In the genomic region with DNA sequence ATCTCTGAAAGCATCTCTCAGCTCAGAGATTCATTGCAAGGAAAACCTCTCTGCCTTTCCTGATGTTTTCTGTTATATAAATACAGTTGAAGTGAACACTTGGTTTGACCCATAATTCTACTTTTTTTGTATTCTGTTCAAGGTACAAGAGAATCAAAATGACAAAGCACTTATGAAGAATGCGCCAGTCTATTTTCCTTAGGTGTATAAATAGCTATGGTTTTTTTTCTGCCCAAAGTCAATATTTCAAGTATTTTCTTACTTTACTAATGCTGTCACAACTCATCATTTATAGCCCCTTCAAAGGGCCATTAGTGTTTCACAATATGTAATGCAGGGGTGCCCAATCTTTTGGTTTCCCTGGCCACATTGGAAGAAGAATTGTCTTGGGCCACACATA, we compare ENCODE assay signal across 15 cellular contexts.
A peak's percentile ranks its signal among the peaks of the same experiment; 100 is the strongest.
DNase-seq lines count a peak whose midpoint lies in the region; ATAC-seq, FAIRE-seq and TF ChIP-seq lines count a peak whose summit lies in the region.
"Had no signal": no experiment of that assay in that cellular context is flagged by ENCODE, and none has a peak within 500 bp of the region (broad histone marks: within the 10 kb centered on the region; RNA-seq: fewer than 3 reads in every experiment).

No MANE protein-coding gene starts in this region.

- no peak overlapping the region for H2BK15ac ChIP-seq in IMR-90 (ENCODE audit: low read depth, low read length)

- dilution Hi-C loops in IMR-90 (cut with HindIII; ENCODE audit: low sequenced_read_pairs, unreplicated experiment), result no loop called here

- H2AK9ac ChIP-seq in IMR-90 (replicated peaks; ENCODE audit: low read depth, low read length, poor library complexity), result no peak overlapping the region

- BruUV-seq in IMR-90 (replicated peaks; lab: Mats Ljungman, UMichigan), result no TSS peak

- no peak overlapping the region for H2AK5ac ChIP-seq in IMR-90 (ENCODE audit: low read depth, low read length)

- H3K4ac ChIP-seq in IMR-90 (ENCODE audit: low read depth, low read length), result peak overlapping the region; percentile 26; the same call in 1 of the 2 replicates

- TF ChIP-seq EP300 in A549 (IDR thresholded peaks at IDR 0.05) (no peak), gastroesophageal sphincter (IDR thresholded peaks at IDR 0.05) (no peak)

- H3K18ac ChIP-seq in IMR-90 (ENCODE audit: low read depth, low read length), result no peak overlapping the region

- H3K27ac Mint-ChIP-seq in osteocyte (ENCODE audit: unreplicated experiment), result peak overlapping the region; percentile 91
- H3K27ac Mint-ChIP-seq: CD14-positive monocyte had no signal

- no peaks in the 10 kb centered on the region for H3K9me1 ChIP-seq in IMR-90 (ENCODE audit: insufficient read depth, low read length)

- no peak overlapping the region for H2BK20ac ChIP-seq in IMR-90 (ENCODE audit: low read depth, low read length)

- in situ Hi-C loops in IMR-90 (cut with MboI; ENCODE audit: low sequenced_read_pairs), result no loop called here

- H2BK120ac ChIP-seq in IMR-90 (ENCODE audit: low read depth, low read length), result no peak overlapping the region

- H3K4me1 ChIP-seq in A549, result peaks cover 54% of the 10 kb centered on the region
- peaks cover 7% of the 10 kb centered on the region for H3K4me1 ChIP-seq in IMR-90 (ENCODE audit: control insufficient read depth, insufficient read depth, low read length)
- peaks cover 0 to 12% (median 2%) of the 10 kb centered on the region in 3 donors for H3K4me1 ChIP-seq in gastroesophageal sphincter
- H3K4me1 ChIP-seq: Caco-2 had no signal

- peaks cover 4% of the 10 kb centered on the region for H3K9me3 Mint-ChIP-seq in osteocyte (ENCODE audit: unreplicated experiment)

- WGBS in A549 (ENCODE audit: missing lambda C conversion rate), result 82% methylated on average over 1 of the region's 1 CpG
- WGBS in IMR-90 (ENCODE audit: extremely low coverage in 2 of 2, insufficient read length in 1 of 2), 2 experiments, result no CpG with 5 or more reads among the region's 1 CpG
- WGBS in gastroesophageal sphincter (ENCODE audit: low coverage in 1 of 2), 2 donors, result 94 to 100% methylated on average over 1 of the region's 1 CpG

- no peaks in the 10 kb centered on the region for H3K9me3 ChIP-seq in A549
- no peaks in the 10 kb centered on the region for H3K9me3 ChIP-seq in IMR-90 (ENCODE audit: control insufficient read depth, insufficient read depth, low read length)
- no peaks in the 10 kb centered on the region for H3K9me3 ChIP-seq in gastroesophageal sphincter
- H3K9me3 ChIP-seq: Caco-2 had no signal

- TF ChIP-seq RAD21 in A549 (conservative IDR thresholded peaks at IDR 0.05 in 1 of 2, IDR thresholded peaks at IDR 0.05 in 1 of 2) (no peak), IMR-90 (IDR thresholded peaks at IDR 0.05; ENCODE audit: low read length) (no peak)

- no peaks in the 10 kb centered on the region for H3K79me1 ChIP-seq in IMR-90 (ENCODE audit: low read depth in 1 of 2, low read length in 2 of 2)

- peak overlapping the region; percentile 16 for H3K4me3 Mint-ChIP-seq in osteocyte (ENCODE audit: unreplicated experiment)
- H3K4me3 Mint-ChIP-seq: CD14-positive monocyte had no signal

- no peak overlapping the region for H3K23ac ChIP-seq in IMR-90 (ENCODE audit: low read depth, low read length)

- DNase-seq in A549 (ENCODE audit: low read depth in 1 of 2, low spot score in 1 of 2) (no peak), IMR-90 (no peak), osteocyte (ENCODE audit: extremely low spot score, unreplicated experiment) (no peak), NCI-H526 (lab: John Stamatoyannopoulos, UW) (no peak)
- no peak for DNase-seq in stimulated activated naive CD8-positive, alpha-beta T cell treated with anti-CD3 and anti-CD28 coated beads, Interleukin-15, Interleukin-2, amounts not matched to agents 100 U/mL and 50 U/mL, for 24 hours
- DNase-seq: Caco-2, DMS79, NCI-H1436 treated with DMSO at 0.1 percent for 48 hours, NCI-H2081, NCI-H2227 treated with DMSO at 0.1 percent for 48 hours had no signal

- no peak overlapping the region for H4K8ac ChIP-seq in IMR-90 (ENCODE audit: low read depth in 2 of 2, low read length in 2 of 2)

- TF ChIP-seq CTCF in A549 (IDR thresholded peaks at IDR 0.05), result no peak
- TF ChIP-seq CTCF in IMR-90 (conservative IDR thresholded peaks at IDR 0.05; ENCODE audit: low read depth, low read length), result no peak
- TF ChIP-seq CTCF in gastroesophageal sphincter (IDR thresholded peaks at IDR 0.05), result no peak
- no peak for TF ChIP-seq CTCF in osteocyte (IDR thresholded peaks at IDR 0.05)

- H3K56ac ChIP-seq in IMR-90 (ENCODE audit: extremely low read depth, insufficient read depth, low read length), result no peak overlapping the region

- H3K4me1 Mint-ChIP-seq in osteocyte (ENCODE audit: unreplicated experiment), result peaks cover 43% of the 10 kb centered on the region

- ATAC-seq in A549 (no peak), IMR-90 (ENCODE audit: low read depth) (no peak), gastroesophageal sphincter (no peak), GM21423 (IDR thresholded peaks at IDR 0.05; ENCODE audit: unreplicated experiment) (no peak), GM19467 (IDR thresholded peaks at IDR 0.05; ENCODE audit: unreplicated experiment) (no peak)
- ATAC-seq in stimulated activated naive CD8-positive, alpha-beta T cell treated with anti-CD3 and anti-CD28 coated beads, Interleukin-15, Interleukin-2, amounts not matched to agents 100 U/mL and 50 U/mL, for 24 hours, result no peak
- ATAC-seq: GM12878 had no signal

- H3K4me3 ChIP-seq in A549, result no peak overlapping the region
- no peak overlapping the region for H3K4me3 ChIP-seq in IMR-90 (ENCODE audit: insufficient read depth, low read depth, low read length)
- no peak overlapping the region for H3K4me3 ChIP-seq in gastroesophageal sphincter
- H3K4me3 ChIP-seq: GM12878 had no signal

- CTCF ChIA-PET in A549 (lab: Yijun Ruan, JAX) (interaction anchor here (0.6 to 0.8 kb wide), 2 partner anchors 187 to 561 kb away, joined by 3 read pairs; no protein-coding TSS in a partner anchor), IMR-90 (lab: Yijun Ruan, JAX) (interaction anchor here (0.6 to 1.0 kb wide), 2 partner anchors 9 to 10 kb away, joined by 3 to 4 read pairs; no protein-coding TSS in a partner anchor)

- H3K9ac ChIP-seq in IMR-90 (ENCODE audit: low read depth, low read length), result no peak overlapping the region

- no peak for FAIRE-seq in A549 (lab: Jason Lieb, UNC)
- FAIRE-seq: GM12878 had no signal

- no peak overlapping the region for H4K91ac ChIP-seq in IMR-90 (ENCODE audit: insufficient read depth, low read depth, low read length)

- H3K4me2 ChIP-seq in A549 (peak overlapping the region; percentile 39), IMR-90 (ENCODE audit: low read depth, low read length) (no peak overlapping the region)

- no peak overlapping the region for H2BK5ac ChIP-seq in IMR-90 (ENCODE audit: low read depth, low read length, poor library complexity, severe bottlenecking)

- H3K36me3 ChIP-seq in IMR-90 (ENCODE audit: control insufficient read depth, insufficient read depth, low read length), result no peaks in the 10 kb centered on the region
- no peaks in the 10 kb centered on the region for H3K36me3 ChIP-seq in gastroesophageal sphincter

- H3K27me3 ChIP-seq in IMR-90 (ENCODE audit: control insufficient read depth, insufficient read depth, low read length) (no peaks in the 10 kb centered on the region), gastroesophageal sphincter (no peaks in the 10 kb centered on the region)

- H3K27ac ChIP-seq in A549 (peak overlapping the region; percentile 28 to 68), IMR-90 (ENCODE audit: insufficient read depth, low read length) (no peak overlapping the region), gastroesophageal sphincter (peak overlapping the region; percentile 32 to 50 (median 42))

- H3K36me3 Mint-ChIP-seq in osteocyte (ENCODE audit: unreplicated experiment), result peaks cover 4% of the 10 kb centered on the region
- H3K36me3 Mint-ChIP-seq: CD14-positive monocyte had no signal

- no peaks in the 10 kb centered on the region for H3K27me3 Mint-ChIP-seq in osteocyte (ENCODE audit: unreplicated experiment)

- H3K14ac ChIP-seq in IMR-90 (replicated peaks; ENCODE audit: low read depth, low read length), result no peak overlapping the region

- TF ChIP-seq POLR2A in A549 (IDR thresholded peaks at IDR 0.05; ENCODE audit: low read length) (no peak), IMR-90 (IDR thresholded peaks at IDR 0.05; ENCODE audit: low read depth, low read length) (no peak), gastroesophageal sphincter (IDR thresholded peaks at IDR 0.05) (no peak)

- no peak overlapping the region for H2AFZ ChIP-seq in IMR-90 (replicated peaks; ENCODE audit: low read length, poor library complexity)

- no peak overlapping the region for H4K5ac ChIP-seq in IMR-90 (ENCODE audit: low read depth, low read length)

- no peaks in the 10 kb centered on the region for H4K20me1 ChIP-seq in IMR-90 (ENCODE audit: insufficient read depth, low read length)

- POLR2A ChIA-PET in A549 (lab: Yijun Ruan, JAX), result interaction anchor here (0.6 to 1.4 kb wide), 2 partner anchors 22 to 44 kb away, joined by 3 to 6 read pairs; no protein-coding TSS in a partner anchor
- POLR2A ChIA-PET in IMR-90 (lab: Charles Lee; ENCODE audit: unreplicated experiment), result no interaction called here

- intact Hi-C loops in IMR-90 (cut with micrococcal nuclease), result loop anchor here (10.0 kb wide), 1 partner anchor 273 kb away; no protein-coding TSS in a partner anchor

TF ChIP-seq in A549, 52 proteins besides CTCF, POLR2A, EP300 and RAD21:
- TF ChIP-seq CEBPB (IDR thresholded peaks at IDR 0.05) (0 out of 4 replicates have a peak, but pooled peaks of 1 of the 2 experiments have one; percentile 21), SMC3 (IDR thresholded peaks at IDR 0.05) (no peak)

TF ChIP-seq in IMR-90, 13 proteins besides CTCF, POLR2A, EP300 and RAD21 (continues in another document):
- TF ChIP-seq, protein P1, sequence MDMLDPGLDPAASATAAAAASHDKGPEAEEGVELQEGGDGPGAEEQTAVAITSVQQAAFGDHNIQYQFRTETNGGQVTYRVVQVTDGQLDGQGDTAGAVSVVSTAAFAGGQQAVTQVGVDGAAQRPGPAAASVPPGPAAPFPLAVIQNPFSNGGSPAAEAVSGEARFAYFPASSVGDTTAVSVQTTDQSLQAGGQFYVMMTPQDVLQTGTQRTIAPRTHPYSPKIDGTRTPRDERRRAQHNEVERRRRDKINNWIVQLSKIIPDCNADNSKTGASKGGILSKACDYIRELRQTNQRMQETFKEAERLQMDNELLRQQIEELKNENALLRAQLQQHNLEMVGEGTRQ (IDR thresholded peaks at IDR 0.05; ENCODE audit: low read depth, low read length), result no peak
- TF ChIP-seq, protein P2, sequence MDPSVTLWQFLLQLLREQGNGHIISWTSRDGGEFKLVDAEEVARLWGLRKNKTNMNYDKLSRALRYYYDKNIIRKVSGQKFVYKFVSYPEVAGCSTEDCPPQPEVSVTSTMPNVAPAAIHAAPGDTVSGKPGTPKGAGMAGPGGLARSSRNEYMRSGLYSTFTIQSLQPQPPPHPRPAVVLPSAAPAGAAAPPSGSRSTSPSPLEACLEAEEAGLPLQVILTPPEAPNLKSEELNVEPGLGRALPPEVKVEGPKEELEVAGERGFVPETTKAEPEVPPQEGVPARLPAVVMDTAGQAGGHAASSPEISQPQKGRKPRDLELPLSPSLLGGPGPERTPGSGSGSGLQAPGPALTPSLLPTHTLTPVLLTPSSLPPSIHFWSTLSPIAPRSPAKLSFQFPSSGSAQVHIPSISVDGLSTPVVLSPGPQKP (IDR thresholded peaks at IDR 0.05; ENCODE audit: borderline replicate concordance, low read depth, low read length), result no peak
- no peak for TF ChIP-seq BHLHE40 (IDR thresholded peaks at IDR 0.05; ENCODE audit: low read depth, low read length)
- TF ChIP-seq SMC3 (IDR thresholded peaks at IDR 0.05; ENCODE audit: low read depth, low read length), result no peak
